In genomic region chr12:106227641-106228319, GRCh38 we compare ENCODE assay signal across 9 cellular contexts. TPM values are rescaled to one million over a fixed set of nuclear protein-coding genes. Genes with fewer than 3 reads are reported as not detected.
DNase-seq lines count a peak whose midpoint lies in the region; ATAC-seq and TF ChIP-seq lines count a peak whose summit lies in the region.
"Had no signal": no experiment of that assay in that cellular context is flagged by ENCODE, and none has a peak within 500 bp of the region (broad histone marks: within the 10 kb centered on the region; RNA-seq: fewer than 3 reads in every experiment).

No MANE protein-coding gene starts in this region.

- H3K4me3 ChIP-seq in AG10803 (ENCODE audit: low read length): no peak overlapping the region
- no peak overlapping the region for H3K4me3 ChIP-seq in PC-3 (ENCODE audit: low read length)
- no peak overlapping the region for H3K4me3 ChIP-seq in lower lobe of right lung

- no peaks in the 10 kb centered on the region for H3K36me3 ChIP-seq in PC-3 (ENCODE audit: low read depth, low read length)
- H3K36me3 ChIP-seq in lower lobe of right lung: no peaks in the 10 kb centered on the region

- H3K27me3 ChIP-seq in PC-3 (ENCODE audit: low read length): no peaks in the 10 kb centered on the region
- H3K27me3 ChIP-seq in lower lobe of right lung (ENCODE audit: low read depth): no peaks in the 10 kb centered on the region

- peak overlapping the region; percentile 14 for H3K4me2 ChIP-seq in PC-3 (ENCODE audit: low read length)

- H3F3A ChIP-seq in PC-3 (ENCODE audit: low read length, unreplicated experiment): no peaks in the 10 kb centered on the region

- H3K9me2 ChIP-seq in PC-3 (replicated peaks; ENCODE audit: low read length): no peaks in the 10 kb centered on the region

- H3K79me2 ChIP-seq in PC-3 (ENCODE audit: low read length): no peaks in the 10 kb centered on the region

- CTCF ChIA-PET in PC-3 (lab: Charles Lee): interaction anchor here (0.6 to 1.2 kb wide), 5 partner anchors 24 to 807 kb away, joined by 3 to 6 read pairs (median 4); partner anchors contain the start of gene POLR3B

- DNase-seq in AG10803 (ENCODE audit: low read depth): peak; percentile 52
- peak; percentile 65 for DNase-seq in PC-3
- DNase-seq in activated naive CD4-positive, alpha-beta T cell treated with anti-CD3 and anti-CD28 coated beads, Interleukin-2, amount 50 U/mL, for 16 hours: peak; percentile 47
- DNase-seq in lower lobe of right lung: peak; percentile 88
- DNase-seq in NCI-H2227 treated with DMSO at 0.1 percent for 48 hours (lab: John Stamatoyannopoulos, UW): no peak
- DNase-seq in DMS79 treated with DMSO at 0.1 percent for 48 hours (lab: John Stamatoyannopoulos, UW): no peak
- no peak for DNase-seq in NCI-H2081 (lab: John Stamatoyannopoulos, UW)

- H4K20me1 ChIP-seq in PC-3 (ENCODE audit: low read length): no peaks in the 10 kb centered on the region

- peak; percentile 33 for ATAC-seq in PC-3
- ATAC-seq in lower lobe of right lung: peak; percentile 86 to 92
- ATAC-seq in HG03097 (IDR thresholded peaks at IDR 0.05; ENCODE audit: low FRiP score, unreplicated experiment): no peak

- no TSS peak for BruUV-seq in PC-3 (replicated peaks; lab: Mats Ljungman, UMichigan)

- POLR2A ChIA-PET in PC-3 (lab: Charles Lee; ENCODE audit: unreplicated experiment): no interaction called here

- H3K4me1 ChIP-seq in PC-3 (ENCODE audit: insufficient read depth, low read length): peaks cover 11% of the 10 kb centered on the region
- H3K4me1 ChIP-seq in lower lobe of right lung: peaks cover 12% of the 10 kb centered on the region

- H2AFZ ChIP-seq in PC-3 (ENCODE audit: low read length): peak overlapping the region; percentile 46

- intact Hi-C loops in PC-3 (cut with micrococcal nuclease) (loop anchor here (1.0 to 5.0 kb wide), 5 partner anchors 18 to 690 kb away; partner anchors contain the start of gene TCP11L2), lower lobe of right lung (cut with DNase I) (loop anchor here (5.0 kb wide), 1 partner anchor 55 kb away; no protein-coding TSS in a partner anchor)

- TF ChIP-seq CTCF in AG10803 (conservative IDR thresholded peaks at IDR 0.05; ENCODE audit: low read length) (no peak), PC-3 (conservative IDR thresholded peaks at IDR 0.05; ENCODE audit: low read depth, low read length) (no peak), lower lobe of right lung (IDR thresholded peaks at IDR 0.05) (no peak)

- 0 out of 2 replicates have a peak overlapping the region, but pooled peaks have one; percentile 14 for H3K9ac ChIP-seq in PC-3 (ENCODE audit: low read length)

- H3K9me3 ChIP-seq in PC-3 (ENCODE audit: low read length) (no peaks in the 10 kb centered on the region), lower lobe of right lung (no peaks in the 10 kb centered on the region)
- H3K9me3 ChIP-seq: Caco-2 had no signal

- H3K27ac ChIP-seq in PC-3 (ENCODE audit: low read length) (peak overlapping the region; percentile 46), lower lobe of right lung (peak overlapping the region; percentile 71)

RNA-seq across cellular contexts. Expression of gene CKAP4, which starts 20.0 kb away (rescaled TPM):
- total RNA-seq in PC-3 (2014; rRNA removed): 76.3 and 99.1 TPM in 2 replicates
- total RNA-seq in lower lobe of right lung: 32.2 TPM

Comparison
In these comparisons a context has a peak if more than half of its experiments do, and no peak if none do; other contexts are left out.
1. DNase-seq: peak in AG10803 (single experiment), PC-3 (single experiment), activated naive CD4-positive, alpha-beta T cell treated with anti-CD3 and anti-CD28 coated beads, Interleukin-2, amount 50 U/mL, for 16 hours (single experiment) and lower lobe of right lung (single experiment); none in NCI-H2227 treated with DMSO at 0.1 percent for 48 hours (single experiment), DMS79 treated with DMSO at 0.1 percent for 48 hours (single experiment) and NCI-H2081 (0 of 2).